8 cellular contexts compared by ENCODE assay signal in genomic region chr9:83920942-83921707, GRCh38. TPM values are rescaled to one million over a fixed set of nuclear protein-coding genes. Genes with fewer than 3 reads are reported as not detected.
DNase-seq lines count a peak whose midpoint lies in the region; ATAC-seq and TF ChIP-seq lines count a peak whose summit lies in the region.

Gene KIF27, minus strand, starts transcription at chr9:83921432. Its CDS starts 5,841 bp downstream, at chr9:83915591.

- H3K27me3 ChIP-seq in IMR-90 (ENCODE audit: control insufficient read depth, insufficient read depth, low read length) (no peaks in the 10 kb centered on the region), OCI-LY3 (ENCODE audit: low read depth, low read length) (no peaks in the 10 kb centered on the region), mononuclear cell (ENCODE audit: insufficient read depth, low read length) (no peaks in the 10 kb centered on the region)

- peak within 1 kb of the TSS; percentile 3; the same call in 1 of the 2 replicates for H4K91ac ChIP-seq in IMR-90 (ENCODE audit: insufficient read depth, low read depth, low read length)

- no peak within 1 kb of the TSS for H2AK5ac ChIP-seq in IMR-90 (ENCODE audit: low read depth, low read length)

- in situ Hi-C loops in IMR-90 (cut with MboI; ENCODE audit: low sequenced_read_pairs) = no loop called here

- H2BK5ac ChIP-seq in IMR-90 (ENCODE audit: low read depth, low read length, poor library complexity, severe bottlenecking) = peak within 1 kb of the TSS; percentile 52

- H4K5ac ChIP-seq in IMR-90 (ENCODE audit: low read depth, low read length) = peak within 1 kb of the TSS; percentile 69

- H3K27ac ChIP-seq in IMR-90 (ENCODE audit: insufficient read depth, low read length) (peak within 1 kb of the TSS; percentile 71), OCI-LY3 (ENCODE audit: low read length) (peak within 1 kb of the TSS; percentile 70)

- TF ChIP-seq POLR2A in IMR-90 (IDR thresholded peaks at IDR 0.05; ENCODE audit: low read depth, low read length) = peak; percentile 83

- H3K9me3 ChIP-seq in IMR-90 (ENCODE audit: control insufficient read depth, insufficient read depth, low read length) (no peaks in the 10 kb centered on the region), OCI-LY3 (ENCODE audit: insufficient read depth, low read length) (no peaks in the 10 kb centered on the region), mononuclear cell (ENCODE audit: low read depth, low read length) (no peaks in the 10 kb centered on the region)

- H2AK9ac ChIP-seq in IMR-90 (replicated peaks; ENCODE audit: low read depth, low read length, poor library complexity) = no peak within 1 kb of the TSS

- no peak within 1 kb of the TSS for H2BK20ac ChIP-seq in IMR-90 (ENCODE audit: low read depth, low read length)

- H3K9me1 ChIP-seq in IMR-90 (ENCODE audit: insufficient read depth, low read length) = no peaks in the 10 kb centered on the region

- H3K14ac ChIP-seq in IMR-90 (replicated peaks; ENCODE audit: low read depth, low read length) = peak within 1 kb of the TSS; percentile 7

- peaks cover 1% of the 10 kb centered on the region; the same call in 1 of the 2 replicates for H3K4me1 ChIP-seq in IMR-90 (ENCODE audit: control insufficient read depth, insufficient read depth, low read length)
- peaks cover 11% of the 10 kb centered on the region; the same call in 1 of the 2 replicates for H3K4me1 ChIP-seq in OCI-LY3 (ENCODE audit: low read length)
- H3K4me1 ChIP-seq in mononuclear cell (ENCODE audit: insufficient read depth, low read length) = peaks cover 13% of the 10 kb centered on the region

- H2AFZ ChIP-seq in IMR-90 (replicated peaks; ENCODE audit: low read length, poor library complexity) (peak within 1 kb of the TSS; percentile 29), OCI-LY3 (ENCODE audit: low read depth, low read length) (peak within 1 kb of the TSS; percentile 84)

- H3K9ac ChIP-seq in IMR-90 (ENCODE audit: low read depth, low read length) = peak within 1 kb of the TSS; percentile 48
- peak within 1 kb of the TSS; percentile 67 for H3K9ac ChIP-seq in OCI-LY3 (ENCODE audit: low read length)

- H4K20me1 ChIP-seq in IMR-90 (ENCODE audit: insufficient read depth, low read length) (no peaks in the 10 kb centered on the region), OCI-LY3 (ENCODE audit: insufficient read depth, low read length) (no peaks in the 10 kb centered on the region)

- ATAC-seq in GM21528 (IDR thresholded peaks at IDR 0.05; ENCODE audit: low FRiP score, unreplicated experiment) = peak; percentile 96
- ATAC-seq in IMR-90 (ENCODE audit: low read depth) = peak; percentile 97

- WGBS in IMR-90 (ENCODE audit: extremely low coverage in 2 of 2, insufficient read length in 1 of 2), 2 experiments = 0% methylated on average over 44 of the region's 91 CpGs; no CpG with 5 or more reads in 1 of the 2 experiments

- H3K79me2 ChIP-seq in OCI-LY3 (ENCODE audit: low read length) = peaks cover 10% of the 10 kb centered on the region

- no peaks in the 10 kb centered on the region for H3K36me3 ChIP-seq in IMR-90 (ENCODE audit: control insufficient read depth, insufficient read depth, low read length)
- H3K36me3 ChIP-seq in OCI-LY3 (replicated peaks; ENCODE audit: low read depth, low read length) = no peaks in the 10 kb centered on the region

- dilution Hi-C loops in IMR-90 (cut with HindIII; ENCODE audit: low sequenced_read_pairs, unreplicated experiment) = no loop called here

- peak within 1 kb of the TSS; percentile 23 for H3K4ac ChIP-seq in IMR-90 (ENCODE audit: low read depth, low read length)

- peaks cover 0 to 9% of the 10 kb centered on the region in 2 experiments; a peak in 2 of 4 replicates for H3K79me1 ChIP-seq in IMR-90 (ENCODE audit: low read depth in 1 of 2, low read length in 2 of 2)

- POLR2A ChIA-PET in IMR-90 (lab: Charles Lee; ENCODE audit: unreplicated experiment) = interaction anchor here (0.6 to 0.7 kb wide), 3 partner anchors 244 to 552 kb away, joined by 3 to 4 read pairs (median 3); no protein-coding TSS in a partner anchor

- no peak within 1 kb of the TSS for H2BK120ac ChIP-seq in IMR-90 (ENCODE audit: low read depth, low read length)

- no peak within 1 kb of the TSS for H2BK15ac ChIP-seq in IMR-90 (ENCODE audit: low read depth, low read length)

- H3K18ac ChIP-seq in IMR-90 (ENCODE audit: low read depth, low read length) = peak within 1 kb of the TSS; percentile 43; the same call in 1 of the 2 replicates

- H4K8ac ChIP-seq in IMR-90 (ENCODE audit: low read depth in 2 of 2, low read length in 2 of 2) = peak within 1 kb of the TSS; percentile 68 to 90

- H3K4me2 ChIP-seq in IMR-90 (ENCODE audit: low read depth, low read length) = peak within 1 kb of the TSS; percentile 82
- H3K4me2 ChIP-seq in OCI-LY3 (ENCODE audit: low read length) = peak within 1 kb of the TSS; percentile 84

- BruUV-seq in IMR-90 (replicated peaks; lab: Mats Ljungman, UMichigan) = no TSS peak

- no peak for TF ChIP-seq RAD21 in IMR-90 (IDR thresholded peaks at IDR 0.05; ENCODE audit: low read length)

- peak; percentile 94 for DNase-seq in DMS153 (lab: John Stamatoyannopoulos, UW)
- DNase-seq in IMR-90 = peak; percentile 96
- peak; percentile 96 for DNase-seq in activated T-cell treated with anti-CD3 and anti-CD28 coated beads for 24 hours (ENCODE audit: low read depth)
- DNase-seq in epidermal melanocyte (ENCODE audit: insufficient read length, low spot score) = peak; percentile 84
- DNase-seq in stimulated activated CD8-positive, alpha-beta memory T cell treated with anti-CD3 and anti-CD28 coated beads, Interleukin-2, amount 100 ng/mL, for 48 hours (ENCODE audit: low read depth in 2 of 2) = peak; percentile 98 to 99

- intact Hi-C loops in IMR-90 (cut with micrococcal nuclease) = loop anchor here (1.0 kb wide), 1 partner anchor 394 kb away; no protein-coding TSS in a partner anchor

- peak within 1 kb of the TSS; percentile 4; the same call in 1 of the 2 replicates for H3K23ac ChIP-seq in IMR-90 (ENCODE audit: low read depth, low read length)

- peak; percentile 42 for TF ChIP-seq CTCF in IMR-90 (conservative IDR thresholded peaks at IDR 0.05; ENCODE audit: low read depth, low read length)
- TF ChIP-seq CTCF in OCI-LY3 (IDR thresholded peaks at IDR 0.05; ENCODE audit: low read depth, low read length) = peak; percentile 36; the same call in 1 of the 2 replicates

- H3K4me3 ChIP-seq in IMR-90 (ENCODE audit: insufficient read depth, low read depth, low read length) = peak within 1 kb of the TSS; percentile 55
- peak within 1 kb of the TSS; percentile 71 for H3K4me3 ChIP-seq in OCI-LY3 (ENCODE audit: low read length)
- H3K4me3 ChIP-seq in mononuclear cell (ENCODE audit: low read length) = peak within 1 kb of the TSS; percentile 53

- 0 out of 2 replicates have a peak within 1 kb of the TSS, but pooled peaks have one; percentile 5 for H3K56ac ChIP-seq in IMR-90 (ENCODE audit: extremely low read depth, insufficient read depth, low read length)

- CTCF ChIA-PET in IMR-90 (lab: Yijun Ruan, JAX) = interaction anchor here (0.6 to 1.6 kb wide), 5 partner anchors 9 to 340 kb away, joined by 3 to 5 read pairs (median 3); no protein-coding TSS in a partner anchor

TF ChIP-seq in IMR-90, 13 proteins besides CTCF, POLR2A, EP300 and RAD21:
- TF ChIP-seq RCOR1 (IDR thresholded peaks at IDR 0.05; ENCODE audit: insufficient replicate concordance, low read length) (no peak), MXI1 (IDR thresholded peaks at IDR 0.05; ENCODE audit: borderline replicate concordance, low read depth, low read length) (peak; percentile 60; the same call in 1 of the 2 replicates), MAFK (IDR thresholded peaks at IDR 0.05; ENCODE audit: low read depth, low read length) (no peak), USF2 (IDR thresholded peaks at IDR 0.05; ENCODE audit: low read depth, low read length) (0 out of 2 replicates have a peak, but pooled peaks have one; percentile 1)

RNA-seq across cellular contexts. Expression of gene KIF27, which starts in this region (rescaled TPM):
- total RNA-seq in IMR-90 (2012; rRNA removed) = 1.6 and 2.2 TPM in 2 replicates
- 0.32 and 0.60 TPM in 2 replicates for polyA plus RNA-seq in IMR-90 (2012; rRNA removed)
- 0.03 and 0.05 TPM in 2 replicates for polyA plus RNA-seq in IMR-90 (2012; cell fraction: cytosol; rRNA removed)
- polyA plus RNA-seq in IMR-90 (2012; cell fraction: nucleus; rRNA removed; ENCODE audit: low replicate concordance) = 0.11 and 0.76 TPM in 2 replicates
- 6.4 TPM for total RNA-seq in mononuclear cell

Comparison
In these comparisons a context has a peak if more than half of its experiments do, and no peak if none do; other contexts are left out.
1. Peak in every context shown above with its lines: DNase-seq, ATAC-seq, H3K4me3 ChIP-seq and H3K27ac ChIP-seq.